ENCODE assay signal across 12 cellular contexts in the genomic region with DNA sequence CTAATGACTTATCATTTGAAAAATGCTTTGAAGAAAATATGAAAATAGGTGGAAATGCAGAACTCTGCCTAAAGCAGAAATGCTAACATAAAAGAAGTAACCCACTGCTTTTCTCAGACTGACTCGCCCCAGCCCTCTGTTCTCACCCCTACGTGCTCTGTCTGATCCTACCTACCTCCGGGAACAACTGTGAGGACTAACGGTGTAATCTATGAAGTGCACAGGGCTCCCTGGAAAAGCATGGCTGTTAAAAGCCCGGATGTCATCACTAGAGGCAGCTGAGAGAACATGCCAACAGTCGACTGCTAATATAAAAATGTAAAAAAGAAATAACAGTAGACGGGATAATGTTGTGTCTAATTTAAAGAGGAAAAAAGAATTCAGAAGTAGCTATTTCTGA.
"Had no signal": no experiment of that assay in that cellular context is flagged by ENCODE, and none has a peak within 500 bp of the region (broad histone marks: within the 10 kb centered on the region; RNA-seq: fewer than 3 reads in every experiment).

No MANE protein-coding gene starts in this region.

- H3K4me3 ChIP-seq: breast epithelium, esophagus squamous epithelium, SK-N-MC had no signal

- H3K36me3 ChIP-seq: breast epithelium, esophagus squamous epithelium had no signal

- H3K27me3 ChIP-seq: breast epithelium, esophagus squamous epithelium had no signal

- H3K9me3 ChIP-seq: breast epithelium, esophagus squamous epithelium had no signal

- ATAC-seq: left colon; naive thymus-derived CD4-positive, alpha-beta T cell; stimulated activated naive CD8-positive, alpha-beta T cell treated with anti-CD3 and anti-CD28 coated beads, Interleukin-15, Interleukin-2, amounts not matched to agents 100 U/mL and 50 U/mL, for 24 hours had no signal

- H3K27ac ChIP-seq: breast epithelium, esophagus squamous epithelium, SK-N-MC had no signal

- DNase-seq: activated CD4-positive, alpha-beta T cell treated with anti-CD3 and anti-CD28 coated beads, Interleukin-2, amount 50 U/mL, for 1 hour; activated CD8-positive, alpha-beta memory T cell treated with anti-CD3 and anti-CD28 coated beads for 24 hours; activated naive CD8-positive, alpha-beta T cell treated with anti-CD3 and anti-CD28 coated beads for 36 hours; anterior cingulate cortex; esophagus squamous epithelium; left colon; naive thymus-derived CD4-positive, alpha-beta T cell; small intestine; stimulated activated naive CD8-positive, alpha-beta T cell treated with anti-CD3 and anti-CD28 coated beads, Interleukin-15, Interleukin-2, amounts not matched to agents 100 U/mL and 50 U/mL, for 24 hours; trophoblast cell had no signal

- H3K4me1 ChIP-seq: breast epithelium had no signal

- FAIRE-seq: small intestine had no signal
